ENCODE assay signal across 14 cellular contexts in the genomic region with DNA sequence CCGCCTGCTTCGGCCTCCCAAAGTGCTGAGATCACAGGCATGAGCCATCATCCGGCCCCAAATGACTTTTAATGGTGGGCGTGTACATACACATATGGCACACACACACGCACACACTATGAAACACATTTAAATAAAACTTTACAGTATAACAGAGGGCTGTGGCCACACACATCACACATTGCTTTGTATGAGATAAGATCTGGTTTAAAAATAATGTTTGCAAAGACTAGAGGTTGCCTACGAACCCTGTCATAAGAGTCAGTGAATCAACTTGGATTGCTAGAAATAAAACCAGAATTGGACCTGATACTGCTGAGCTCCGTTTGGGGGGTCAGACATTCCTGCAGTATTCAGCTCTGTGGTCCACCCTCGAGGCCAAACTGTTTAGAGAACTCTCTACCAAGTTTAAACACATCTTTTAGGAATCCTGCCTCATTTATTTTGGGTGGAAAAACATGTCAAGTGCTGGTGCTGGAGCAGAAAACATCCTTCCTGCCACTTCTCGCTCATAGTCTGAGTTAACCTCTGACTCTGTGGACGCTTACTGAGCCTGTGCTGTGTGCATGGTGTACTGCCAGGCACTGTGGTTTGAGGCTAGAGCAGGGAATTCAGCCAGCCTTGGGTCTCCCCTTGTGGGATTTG. TPM values are rescaled to one million over a fixed set of nuclear protein-coding genes. Genes with fewer than 3 reads are reported as not detected.
DNase-seq lines count a peak whose midpoint lies in the region; ATAC-seq and TF ChIP-seq lines count a peak whose summit lies in the region.
"Had no signal": no experiment of that assay in that cellular context is flagged by ENCODE, and none has a peak within 500 bp of the region (broad histone marks: within the 10 kb centered on the region; RNA-seq: fewer than 3 reads in every experiment).

No MANE protein-coding gene starts in this region.

- H3K4me1 ChIP-seq in heart right ventricle (peaks cover 32 to 85% (median 68%) of the 10 kb centered on the region in 9 donors), esophagus (ENCODE audit: control insufficient read depth in 2 of 2, insufficient read depth in 2 of 2, low read length in 1 of 2) (peaks cover 4 to 5% of the 10 kb centered on the region in 2 donors), muscle layer of duodenum (ENCODE audit: control insufficient read depth in 1 of 2, insufficient read depth in 2 of 2, low read length in 2 of 2) (peaks cover 7 to 41% of the 10 kb centered on the region in 2 donors)

- no peak for TF ChIP-seq CTCF in heart right ventricle (IDR thresholded peaks at IDR 0.05)

- no peaks in the 10 kb centered on the region for H3K36me3 ChIP-seq in heart right ventricle
- H3K36me3 ChIP-seq in esophagus (ENCODE audit: control insufficient read depth in 2 of 2, insufficient read depth in 2 of 2, low read length in 1 of 2) = no peaks in the 10 kb centered on the region
- no peaks in the 10 kb centered on the region for H3K36me3 ChIP-seq in muscle layer of duodenum (ENCODE audit: control insufficient read depth in 1 of 2, insufficient read depth in 2 of 2, low read length in 2 of 2)

- ATAC-seq in heart right ventricle (peak in 3 of 8 donors; percentile 20 to 34 (median 29)), GM21367 (IDR thresholded peaks at IDR 0.05; ENCODE audit: unreplicated experiment) (no peak), esophagus mucosa (no peak)

- H3K4me3 ChIP-seq in heart right ventricle = no peak overlapping the region
- H3K4me3 ChIP-seq in esophagus (ENCODE audit: low read depth in 1 of 2, low read length in 2 of 2) = no peak overlapping the region
- peak overlapping the region in 1 of 2 donors; percentile 13 for H3K4me3 ChIP-seq in muscle layer of duodenum (ENCODE audit: low read depth in 1 of 2, low read length in 2 of 2)

- H3K9me3 ChIP-seq in heart right ventricle = no peaks in the 10 kb centered on the region
- no peaks in the 10 kb centered on the region for H3K9me3 ChIP-seq in esophagus (ENCODE audit: control insufficient read depth in 2 of 2, insufficient read depth in 1 of 2, low read depth in 1 of 2, low read length in 1 of 2)
- no peaks in the 10 kb centered on the region for H3K9me3 ChIP-seq in muscle layer of duodenum (ENCODE audit: control insufficient read depth in 1 of 2, low read length in 2 of 2)

- DNase-seq in heart right ventricle = no peak
- no peak for DNase-seq in cardiac septum (ENCODE audit: low spot score)
- no peak for DNase-seq in putamen (ENCODE audit: low spot score)
- no peak for DNase-seq in NCI-H524 (lab: John Stamatoyannopoulos, UW)
- DNase-seq: activated CD4-positive, alpha-beta T cell treated with anti-CD3 and anti-CD28 coated beads, Interleukin-2, amount 50 U/mL, for 48 hours; activated gamma-delta T cell treated with Interleukin-2 at 50 U/mL for 16 hours; naive B cell; NCI-H1092 treated with DMSO at 0.1 percent for 48 hours; NCI-H748 treated with DMSO at 0.1 percent for 48 hours; stimulated activated CD8-positive, alpha-beta memory T cell treated with anti-CD3 and anti-CD28 coated beads, Interleukin-4, amount 100 ng/mL, for 48 hours had no signal

- H3K27ac ChIP-seq in heart right ventricle (peak overlapping the region in 8 of 10 donors; percentile 45 to 90 (median 84)), esophagus (ENCODE audit: low read depth in 2 of 2, low read length in 1 of 2) (peak overlapping the region; percentile 65 to 82), muscle layer of duodenum (ENCODE audit: low read length) (peak overlapping the region; percentile 74)

- H3K27me3 ChIP-seq in heart right ventricle = no peaks in the 10 kb centered on the region
- no peaks in the 10 kb centered on the region for H3K27me3 ChIP-seq in esophagus (ENCODE audit: control insufficient read depth in 1 of 2, insufficient read depth in 2 of 2, low read length in 2 of 2)
- H3K27me3 ChIP-seq in muscle layer of duodenum (ENCODE audit: low read depth, low read length) = no peaks in the 10 kb centered on the region

- WGBS in heart right ventricle, 2 donors = 51 to 67% methylated on average over 10 of the region's 10 CpGs
- 50 to 59% methylated on average over 10 of the region's 10 CpGs for WGBS in esophagus, 2 donors

- intact Hi-C loops in heart right ventricle (cut with DNase I) (no loop called here), cardiac septum (cut with DNase I) (no loop called here)

RNA-seq across cellular contexts. Expression of gene EML1, which starts 47.8 kb away (rescaled TPM):
- 10 to 100 TPM; 28.6 to 49.2 (median 36.3) TPM for total RNA-seq in heart right ventricle
- 10 to 100 TPM in 1 of 2 donors, 1 to 10 TPM in 1; 9.1 to 11.0 TPM for polyA plus RNA-seq in heart right ventricle
- 29.9 TPM for total RNA-seq in cardiac septum
- 1 to 10 TPM; 3.1 to 4.4 TPM for polyA plus RNA-seq in esophagus
- total RNA-seq in esophagus mucosa = 6.0 TPM
